In the genomic region with DNA sequence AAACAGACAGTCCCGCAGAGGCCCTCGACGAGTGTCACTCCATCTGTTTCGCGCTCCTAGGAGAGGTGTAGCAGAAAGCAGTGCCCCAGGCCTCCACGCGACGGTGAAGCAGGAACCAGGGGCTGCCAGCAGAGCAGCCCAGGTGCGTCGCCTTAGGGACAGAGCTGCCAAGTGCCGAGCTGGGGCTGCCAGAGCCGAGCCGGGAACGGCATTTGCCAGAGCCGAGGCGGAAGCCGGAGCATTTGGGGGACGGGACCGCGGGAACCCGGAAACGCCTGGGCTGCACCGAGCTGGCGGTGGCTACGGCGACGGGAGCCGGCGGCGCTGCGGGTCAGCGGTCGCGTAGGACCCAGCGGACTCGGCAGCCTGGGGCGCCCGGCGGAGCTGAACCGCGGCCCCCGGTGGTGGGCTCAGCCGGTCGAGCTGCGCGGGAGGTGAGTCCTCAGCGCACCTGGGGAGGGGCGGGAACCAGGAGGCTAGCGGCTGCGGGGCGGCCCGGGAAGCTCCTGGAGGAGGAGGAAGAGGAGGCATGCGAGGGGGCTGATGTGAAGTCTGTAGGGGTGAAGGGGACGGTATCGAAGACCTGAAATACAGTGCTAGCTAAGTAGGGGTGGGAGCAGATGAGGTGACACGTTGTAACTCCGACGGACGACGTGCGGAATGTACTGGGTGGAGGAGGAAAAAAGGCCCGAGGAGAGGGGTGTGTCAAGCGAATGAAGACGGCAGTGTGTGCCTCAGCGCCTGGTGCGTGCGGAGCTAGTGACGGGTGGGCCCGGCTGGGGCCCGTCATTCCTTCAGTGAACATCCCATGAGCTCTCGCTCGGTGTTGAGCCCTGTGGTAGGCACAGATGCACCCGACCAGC, we compare ENCODE assay signal across 8 cellular contexts. TPM values are rescaled to one million over a fixed set of nuclear protein-coding genes. Genes with fewer than 3 reads are reported as not detected.
DNase-seq lines count a peak whose midpoint lies in the region; ATAC-seq, FAIRE-seq and TF ChIP-seq lines count a peak whose summit lies in the region.

Gene SLC35A3 (plus strand): TSS at position 268 of the 863 bp plus-strand sequence. CDS start 23,559 bp downstream, outside the sequence.

- no TSS peak for BruUV-seq in A673 (replicated peaks; lab: Mats Ljungman, UMichigan)

- H3K9me3 Mint-ChIP-seq in activated B cell treated with CpG ODN at 0.5 μM for 24 hours: no peaks in the 10 kb centered on the region

- peaks cover 27% of the 10 kb centered on the region for H3K4me1 Mint-ChIP-seq in activated B cell treated with CpG ODN at 0.5 μM for 24 hours

- peak within 1 kb of the TSS; percentile 93 for H3K9ac ChIP-seq in keratinocyte (ENCODE audit: control insufficient read depth, extremely low read depth, insufficient read depth, low read length)

- CTCF ChIA-PET in A673 (lab: Charles Lee): no interaction called here
- CTCF ChIA-PET in activated B cell treated with CpG ODN at 0.5 μM for 24 hours (lab: Charles Lee): interaction anchor here (0.7 to 1.2 kb wide), 3 partner anchors 9 to 489 kb away, joined by 3 read pairs; no protein-coding TSS in a partner anchor

- peaks cover 9% of the 10 kb centered on the region for H3K36me3 Mint-ChIP-seq in activated B cell treated with CpG ODN at 0.5 μM for 24 hours (ENCODE audit: low read depth)

- H3K27me3 Mint-ChIP-seq in activated B cell treated with CpG ODN at 0.5 μM for 24 hours: no peaks in the 10 kb centered on the region

- H3K4me3 ChIP-seq in A673 (ENCODE audit: low read depth, low read length, poor library complexity, severe bottlenecking) (peak within 1 kb of the TSS; percentile 94), keratinocyte (ENCODE audit: control insufficient read depth in 2 of 3, extremely low read depth in 1 of 3, insufficient read depth in 2 of 3, low read depth in 1 of 3, low read length in 3 of 3) (peak within 1 kb of the TSS; percentile 55 to 96 (median 65))

- dilution Hi-C loops in keratinocyte (cut with MboI; ENCODE audit: extremely low pct_ligation_motif_present, low sequenced_read_pairs): no loop called here

- H3K36me3 ChIP-seq in A673 (ENCODE audit: insufficient read depth, low read length, poor library complexity, severe bottlenecking): no peaks in the 10 kb centered on the region
- H3K36me3 ChIP-seq in keratinocyte (ENCODE audit: control insufficient read depth in 2 of 2, extremely low read depth in 1 of 2, insufficient read depth in 2 of 2, low read length in 2 of 2): no peaks in the 10 kb centered on the region

- DNase-seq in A673 (ENCODE audit: low spot score): peak; percentile 82
- peak; percentile 87 for DNase-seq in NCI-H2171 treated with DMSO at 0.1 percent for 48 hours (lab: John Stamatoyannopoulos, UW)
- peak; percentile 73 for DNase-seq in activated B cell treated with CpG ODN at 0.5 μM for 24 hours
- DNase-seq in central memory CD4-positive, alpha-beta T cell: peak; percentile 76
- DNase-seq in keratinocyte (ENCODE audit: low read depth, low spot score): no peak
- DNase-seq in stimulated activated CD4-positive, alpha-beta T cell treated with anti-CD3 and anti-CD28 coated beads, Interleukin-15, amount 100 ng/mL, for 1 hour (ENCODE audit: low read depth in 1 of 2, low spot score in 1 of 2): peak; percentile 61 to 76

- FAIRE-seq in keratinocyte (lab: Jason Lieb, UNC): peak; percentile 5

- H3K27me3 ChIP-seq in A673 (replicated peaks; ENCODE audit: insufficient read depth, low read depth, low read length, poor library complexity): no peaks in the 10 kb centered on the region
- no peaks in the 10 kb centered on the region for H3K27me3 ChIP-seq in keratinocyte (ENCODE audit: control insufficient read depth, extremely low read depth, insufficient read depth, low read length)

- H3K4me1 ChIP-seq in A673 (ENCODE audit: insufficient read depth, low read length, poor library complexity, severe bottlenecking) (peaks cover 6% of the 10 kb centered on the region), keratinocyte (ENCODE audit: control insufficient read depth, extremely low read depth, insufficient read depth, low read length) (peaks cover 25% of the 10 kb centered on the region)

- H3K9me3 ChIP-seq in A673 (ENCODE audit: low read depth, low read length, poor library complexity, severe bottlenecking) (no peaks in the 10 kb centered on the region), keratinocyte (ENCODE audit: control insufficient read depth, low read depth, low read length) (no peaks in the 10 kb centered on the region)

- ATAC-seq in GM18520 (IDR thresholded peaks at IDR 0.05; ENCODE audit: unreplicated experiment): peak; percentile 91
- peak; percentile 73 for ATAC-seq in HG03060 (IDR thresholded peaks at IDR 0.05; ENCODE audit: low read depth, unreplicated experiment)
- ATAC-seq in activated B cell treated with CpG ODN at 0.5 μM for 24 hours (ENCODE audit: low read depth): peak; percentile 83

- no peaks in the 10 kb centered on the region for H4K20me1 ChIP-seq in keratinocyte (ENCODE audit: control insufficient read depth, extremely low read depth, insufficient read depth, low read length)

- peak within 1 kb of the TSS; percentile 100 for H3K4me3 Mint-ChIP-seq in activated B cell treated with CpG ODN at 0.5 μM for 24 hours

- intact Hi-C loops in A673 (cut with micrococcal nuclease; ENCODE audit: unreplicated experiment): loop anchor here (5.0 kb wide), 1 partner anchor 487 kb away; no protein-coding TSS in a partner anchor
- intact Hi-C loops in activated B cell treated with CpG ODN at 0.5 μM for 24 hours (cut with micrococcal nuclease): loop anchor here (1.0 to 5.0 kb wide), 6 partner anchors 45 to 382 kb away; partner anchors contain the start of genes AGL, CDC14A, DBT and TRMT13

- no peaks in the 10 kb centered on the region for H3K9me1 ChIP-seq in keratinocyte (ENCODE audit: control insufficient read depth, extremely low read depth, insufficient read depth, low read length)

- H2AFZ ChIP-seq in keratinocyte (ENCODE audit: control insufficient read depth, low read length): peak within 1 kb of the TSS; percentile 99

- POLR2A ChIA-PET in A673 (lab: Charles Lee; ENCODE audit: low non-redundant PET) (no interaction called here), activated B cell treated with CpG ODN at 0.5 μM for 24 hours (lab: Charles Lee) (interaction anchor here (0.5 to 2.3 kb wide), 10 partner anchors 68 to 383 kb away, joined by 3 to 22 read pairs (median 5); partner anchors contain the start of genes AGL, DBT, FRRS1 and RTCA)

- peak within 1 kb of the TSS; percentile 95 for H3K27ac Mint-ChIP-seq in activated B cell treated with CpG ODN at 0.5 μM for 24 hours

- peak within 1 kb of the TSS; percentile 100 for H3K4me2 ChIP-seq in keratinocyte (ENCODE audit: control insufficient read depth, extremely low read depth, insufficient read depth, low read depth, low read length)

- H3K79me2 ChIP-seq in keratinocyte (ENCODE audit: control insufficient read depth, insufficient read depth, low read length): peaks cover 26% of the 10 kb centered on the region

- H3K27ac ChIP-seq in A673 (ENCODE audit: low read depth, low read length, poor library complexity, severe bottlenecking) (peak within 1 kb of the TSS; percentile 82), keratinocyte (ENCODE audit: control insufficient read depth, insufficient read depth, low read length) (peak within 1 kb of the TSS; percentile 87)

- TF ChIP-seq CTCF in A673 (conservative IDR thresholded peaks at IDR 0.05; ENCODE audit: low read depth, low read length) (no peak), activated B cell treated with CpG ODN at 0.5 μM for 24 hours (IDR thresholded peaks at IDR 0.05) (no peak), keratinocyte (optimal IDR thresholded peaks at IDR 0.05 in 1 of 3, IDR thresholded peaks at IDR 0.05 in 1 of 3, conservative IDR thresholded peaks at IDR 0.05 in 1 of 3; ENCODE audit: extremely low read depth in 1 of 3, insufficient read depth in 2 of 3, low read length in 3 of 3) (no peak)

RNA-seq across cellular contexts. Expression of gene SLC35A3, which starts in this region (rescaled TPM):
- total RNA-seq in A673 (2021): 24.1 and 25.0 TPM in 2 replicates
- total RNA-seq in activated B cell treated with CpG ODN at 0.5 μM for 24 hours: 18.3 and 21.1 TPM in 2 replicates
- polyA plus RNA-seq in keratinocyte: 8.2 to 25.9 TPM (median 17.9 TPM) in 3 replicates
- polyA plus RNA-seq in keratinocyte (2011; ENCODE audit: low read depth): 10.7 TPM
- polyA plus RNA-seq in keratinocyte (2011; cell fraction: cytosol; rRNA removed): 7.1 and 22.9 TPM in 2 replicates
- 27.8 and 33.5 TPM in 2 replicates for polyA plus RNA-seq in keratinocyte (2011; cell fraction: nucleus; rRNA removed)
- 14.1 and 14.2 TPM in 2 replicates for polyA plus RNA-seq in keratinocyte (2012; ENCODE audit: low replicate concordance)
- polyA minus RNA-seq in keratinocyte: 4.1 to 19.9 TPM (median 13.9 TPM) in 3 replicates
- polyA minus RNA-seq in keratinocyte (2011; cell fraction: cytosol; rRNA and poly(A)+ RNA removed): 12.7 TPM
- polyA minus RNA-seq in keratinocyte (2011; cell fraction: nucleus; rRNA and poly(A)+ RNA removed): 16.6 and 38.7 TPM in 2 replicates
